Comparison of ENCODE assay signal across 1 cellular context in the genomic region with DNA sequence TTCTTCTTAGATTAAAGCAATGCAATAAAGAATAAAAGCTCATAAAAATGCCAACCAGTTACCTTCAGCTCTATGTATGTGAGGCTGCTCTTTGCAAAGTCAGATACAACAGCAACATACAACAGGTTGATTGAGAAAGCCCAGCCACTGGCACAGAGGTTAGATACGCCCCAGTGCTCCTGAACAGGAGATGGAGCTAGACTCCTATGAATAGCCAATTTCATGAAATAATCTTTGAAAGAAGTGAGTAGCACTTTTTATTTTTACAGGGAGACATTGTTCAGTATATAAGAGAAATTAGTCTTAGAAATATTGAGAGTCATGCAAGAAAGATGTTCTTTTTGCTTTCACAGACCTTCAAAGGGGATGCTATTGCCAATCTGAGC.
TF ChIP-seq lines count a peak whose summit lies in the region.

No MANE protein-coding gene starts in this region.

TF ChIP-seq in SK-N-SH treated with all-trans-retinoic acid at 6 μM for 48 hours, 23 proteins besides CTCF, POLR2A, EP300 and RAD21 (continued from another document):
- TF ChIP-seq CREB5 (CRISPR knock-in tag; IDR thresholded peaks at IDR 0.05; ENCODE audit: low read depth) (no peak), ISL1 (CRISPR knock-in tag; IDR thresholded peaks at IDR 0.05) (no peak), TOX (CRISPR knock-in tag; IDR thresholded peaks at IDR 0.05; ENCODE audit: borderline replicate concordance) (no peak), ZNF565 (CRISPR knock-in tag; conservative IDR thresholded peaks at IDR 0.05; ENCODE audit: low read depth) (no peak)
